Comparison of ENCODE assay signal across 10 cellular contexts in genomic region chr11:93973322-93974051, GRCh38. TPM values are rescaled to one million over a fixed set of nuclear protein-coding genes. Genes with fewer than 3 reads are reported as not detected.
"Had no signal": no experiment of that assay in that cellular context is flagged by ENCODE, and none has a peak within 500 bp of the region (broad histone marks: within the 10 kb centered on the region; RNA-seq: fewer than 3 reads in every experiment).

No MANE protein-coding gene starts in this region.

RNA-seq across cellular contexts. Expression of gene HEPHL1, which starts 47.7 kb away (rescaled TPM):
- total RNA-seq: activated B cell treated with CpG ODN at 0.5 μM for 24 hours; activated CD4-positive, alpha-beta T cell treated with anti-CD3 and anti-CD28 coated beads, Interleukin-2, amount 10 ng/mL, durations not matched to agents 24 days and 14 days; activated CD8-positive, alpha-beta memory T cell treated with anti-CD3 and anti-CD28 coated beads, Interleukin-2, amount 10 ng/mL, durations not matched to agents 7 days and 5 days; activated T-helper 1 cell treated with anti-CD3 and anti-CD28 coated beads, Interleukin-12 subunit alpha, Interleukin-12 subunit beta, Interleukin-2, Interleukin-4 antibody, amounts not matched to agents 30 ng/mL and 10 ng/mL and 1 ng/mL, durations not matched to agents 14 hours and 24 hours and 36 hours; cardiac muscle cell; Peyer's patch; Right ventricle myocardium superior; SJCRH30; T-helper 2 cell treated with Interferon-gamma antibody and Interleukin-4, amounts not matched to agents 100 ng/mL and 5 ng/mL, for 36 hours had no signal
- polyA plus RNA-seq: cardiac muscle cell, SK-N-SH had no signal
